In genomic region chr9:107751522-107752235, GRCh38 we compare ENCODE assay signal across 8 cellular contexts.
DNase-seq lines count a peak whose midpoint lies in the region; ATAC-seq and TF ChIP-seq lines count a peak whose summit lies in the region.

No MANE protein-coding gene starts in this region.

- H3K27me3 Mint-ChIP-seq in type B pancreatic cell: no peaks in the 10 kb centered on the region

- H3K27ac Mint-ChIP-seq in type B pancreatic cell: peak overlapping the region; percentile 44

- peaks cover 50% of the 10 kb centered on the region for H3K4me1 ChIP-seq in SJSA1 (replicated peaks)

- DNase-seq in SJSA1 (ENCODE audit: low read depth in 1 of 2, low spot score in 2 of 2) (peak; percentile 62 to 85), islet precursor cell (peak; percentile 63), type B pancreatic cell (ENCODE audit: extremely low spot score, unreplicated experiment) (no peak)
- no peak for DNase-seq in stimulated activated CD4-positive, alpha-beta T cell treated with anti-CD3 and anti-CD28 coated beads, Interleukin-2, amount 100 ng/mL, for 48 hours

- peak overlapping the region; percentile 89 for H3K27ac ChIP-seq in SJSA1

- H3K4me1 Mint-ChIP-seq in type B pancreatic cell (ENCODE audit: unreplicated experiment): peaks cover 14% of the 10 kb centered on the region

- peak; percentile 88 for ATAC-seq in GM18517 (IDR thresholded peaks at IDR 0.05; ENCODE audit: unreplicated experiment)
- ATAC-seq in HG02642 (IDR thresholded peaks at IDR 0.05; ENCODE audit: poor library complexity, unreplicated experiment): peak; percentile 81
- no peak for ATAC-seq in HG02981 (IDR thresholded peaks at IDR 0.05; ENCODE audit: unreplicated experiment)
- ATAC-seq in HG02840 (IDR thresholded peaks at IDR 0.05; ENCODE audit: low FRiP score, unreplicated experiment): no peak

- no peak overlapping the region for H3K4me3 ChIP-seq in SJSA1

- H3K4me3 Mint-ChIP-seq in type B pancreatic cell: no peak overlapping the region

- no peaks in the 10 kb centered on the region for H3K27me3 ChIP-seq in SJSA1 (replicated peaks)

- H3K9me3 Mint-ChIP-seq in type B pancreatic cell: no peaks in the 10 kb centered on the region

- H3K9me3 ChIP-seq in SJSA1 (replicated peaks): no peaks in the 10 kb centered on the region

- no peak for TF ChIP-seq CTCF in type B pancreatic cell (conservative IDR thresholded peaks at IDR 0.05)

- H3K36me3 ChIP-seq in SJSA1: no peaks in the 10 kb centered on the region

- no peaks in the 10 kb centered on the region for H3K36me3 Mint-ChIP-seq in type B pancreatic cell

Comparison
In these comparisons a context has a peak if more than half of its experiments do, and no peak if none do; other contexts are left out.
1. ATAC-seq: peak in GM18517 (single experiment) and HG02642 (single experiment); none in HG02981 (single experiment) and HG02840 (single experiment).
2. DNase-seq: peak in SJSA1 (2 of 2) and islet precursor cell (single experiment); none in type B pancreatic cell (single experiment) and stimulated activated CD4-positive, alpha-beta T cell treated with anti-CD3 and anti-CD28 coated beads, Interleukin-2, amount 100 ng/mL, for 48 hours (0 of 2).